33 cellular contexts compared by ENCODE assay signal in genomic region chr5:86837610-86838009, GRCh38.
"Had no signal": no experiment of that assay in that cellular context is flagged by ENCODE, and none has a peak within 500 bp of the region (broad histone marks: within the 10 kb centered on the region; RNA-seq: fewer than 3 reads in every experiment).

No MANE protein-coding gene starts in this region.

- H3K36me3 Mint-ChIP-seq: activated CD4-positive, alpha-beta memory T cell treated with anti-CD3 and anti-CD28 coated beads for 36 hours; activated naive CD4-positive, alpha-beta T cell treated with anti-CD3 and anti-CD28 coated beads, Interleukin-2, amount 10 ng/mL, durations not matched to agents 7 days and 5 days; activated naive CD8-positive, alpha-beta T cell treated with anti-CD3 and anti-CD28 coated beads, Interleukin-2, amount 10 ng/mL, durations not matched to agents 7 days and 5 days; naive thymus-derived CD8-positive, alpha-beta T cell had no signal

- H3K36me3 ChIP-seq: ascending aorta, breast epithelium, heart right ventricle, left lung, lower lobe of right lung, right atrium auricular region, thyroid gland, upper lobe of right lung, WERI-Rb-1 had no signal

- H3K9me3 Mint-ChIP-seq: activated CD4-positive, alpha-beta memory T cell treated with anti-CD3 and anti-CD28 coated beads for 36 hours; activated naive CD4-positive, alpha-beta T cell treated with anti-CD3 and anti-CD28 coated beads, Interleukin-2, amount 10 ng/mL, durations not matched to agents 7 days and 5 days; activated naive CD8-positive, alpha-beta T cell treated with anti-CD3 and anti-CD28 coated beads, Interleukin-2, amount 10 ng/mL, durations not matched to agents 7 days and 5 days; activated T-cell treated with anti-CD3 and anti-CD28 coated beads, Interleukin-2, amount 50 U/mL, for 24 hours; central memory CD8-positive, alpha-beta T cell; dendritic cell treated with granulocyte-macrophage colony-stimulating factor and Interleukin-4, amounts not matched to agents 40 ng/mL and 50 ng/mL, for 4 days; endodermal cell; neural crest cell; T-helper 1 cell treated with Interleukin-12 subunit alpha and Interleukin-12 subunit beta and Interleukin-4 antibody, amounts not matched to agents 30 μg/mL and 1 μg/mL, for 36 hours had no signal

- H3K4me3 ChIP-seq: ascending aorta, breast epithelium, heart right ventricle, left lung, lower lobe of right lung, right atrium auricular region, thyroid gland, upper lobe of right lung had no signal

- H3K27me3 ChIP-seq: ascending aorta, breast epithelium, heart right ventricle, left lung, right atrium auricular region, thyroid gland, upper lobe of right lung had no signal

- H3K27ac Mint-ChIP-seq: activated CD4-positive, alpha-beta memory T cell treated with anti-CD3 and anti-CD28 coated beads for 36 hours; activated naive CD4-positive, alpha-beta T cell treated with anti-CD3 and anti-CD28 coated beads, Interleukin-2, amount 10 ng/mL, durations not matched to agents 7 days and 5 days; activated naive CD8-positive, alpha-beta T cell treated with anti-CD3 and anti-CD28 coated beads, Interleukin-2, amount 10 ng/mL, durations not matched to agents 7 days and 5 days; activated T-cell treated with anti-CD3 and anti-CD28 coated beads, Interleukin-2, amount 50 U/mL, for 24 hours; dendritic cell treated with granulocyte-macrophage colony-stimulating factor and Interleukin-4, amounts not matched to agents 40 ng/mL and 50 ng/mL, for 4 days; endodermal cell; naive thymus-derived CD8-positive, alpha-beta T cell; T-helper 1 cell treated with Interleukin-12 subunit alpha and Interleukin-12 subunit beta and Interleukin-4 antibody, amounts not matched to agents 30 μg/mL and 1 μg/mL, for 36 hours had no signal

- H3K4me3 Mint-ChIP-seq: activated CD4-positive, alpha-beta memory T cell treated with anti-CD3 and anti-CD28 coated beads for 36 hours; activated naive CD4-positive, alpha-beta T cell treated with anti-CD3 and anti-CD28 coated beads, Interleukin-2, amount 10 ng/mL, durations not matched to agents 7 days and 5 days; activated naive CD8-positive, alpha-beta T cell treated with anti-CD3 and anti-CD28 coated beads, Interleukin-2, amount 10 ng/mL, durations not matched to agents 7 days and 5 days; activated T-cell treated with anti-CD3 and anti-CD28 coated beads, Interleukin-2, amount 50 U/mL, for 24 hours; central memory CD8-positive, alpha-beta T cell; dendritic cell treated with granulocyte-macrophage colony-stimulating factor and Interleukin-4, amounts not matched to agents 40 ng/mL and 50 ng/mL, for 4 days; endodermal cell; naive thymus-derived CD8-positive, alpha-beta T cell; neural crest cell; T-helper 1 cell treated with Interleukin-12 subunit alpha and Interleukin-12 subunit beta and Interleukin-4 antibody, amounts not matched to agents 30 μg/mL and 1 μg/mL, for 36 hours had no signal

- ATAC-seq: activated CD4-positive, CD25-positive, alpha-beta regulatory T cell treated with anti-CD3 and anti-CD28 coated beads, Interleukin-2, amount 50 U/mL, for 24 hours; esophagus mucosa; heart right ventricle; left lung; lower lobe of right lung; naive thymus-derived CD8-positive, alpha-beta T cell; stimulated activated naive CD8-positive, alpha-beta T cell treated with anti-CD3 and anti-CD28 coated beads, Interleukin-15, Interleukin-2, amounts not matched to agents 100 U/mL and 50 U/mL, for 24 hours; upper lobe of right lung had no signal

- FAIRE-seq: TTC549 had no signal

- H3K27me3 Mint-ChIP-seq: activated CD4-positive, alpha-beta memory T cell treated with anti-CD3 and anti-CD28 coated beads for 36 hours; activated naive CD8-positive, alpha-beta T cell treated with anti-CD3 and anti-CD28 coated beads, Interleukin-2, amount 10 ng/mL, durations not matched to agents 7 days and 5 days; dendritic cell treated with granulocyte-macrophage colony-stimulating factor and Interleukin-4, amounts not matched to agents 40 ng/mL and 50 ng/mL, for 4 days had no signal

- H3K4me1 ChIP-seq: ascending aorta, breast epithelium, heart right ventricle, left lung, lower lobe of right lung, right atrium auricular region, thyroid gland, upper lobe of right lung had no signal

- DNase-seq: activated CD4-positive, alpha-beta memory T cell treated with anti-CD3 and anti-CD28 coated beads for 36 hours; activated CD4-positive, alpha-beta T cell treated with anti-CD3 and anti-CD28 coated beads for 48 hours; activated CD8-positive, alpha-beta memory T cell treated with anti-CD3 and anti-CD28 coated beads, Interleukin-2, amount 50 U/mL, for 48 hours; activated gamma-delta T cell; activated naive CD4-positive, alpha-beta T cell treated with anti-CD3 and anti-CD28 coated beads, Interleukin-2, amount 10 ng/mL, durations not matched to agents 7 days and 5 days; activated naive CD8-positive, alpha-beta T cell treated with anti-CD3 and anti-CD28 coated beads, Interleukin-2, amount 10 ng/mL, durations not matched to agents 7 days and 5 days; activated T-cell treated with anti-CD3 and anti-CD28 coated beads, Interleukin-2, amount 50 U/mL, for 24 hours; endodermal cell; foreskin melanocyte; heart right ventricle; left lung; lower lobe of right lung; mesenchymal stem cell; naive thymus-derived CD8-positive, alpha-beta T cell; nucleus accumbens; stimulated activated CD4-positive, alpha-beta T cell treated with anti-CD3 and anti-CD28 coated beads, Interleukin-12 subunit alpha, Interleukin-12 subunit beta, amount 100 ng/mL, for 4 hours; stimulated activated CD4-positive, alpha-beta T cell treated with anti-CD3 and anti-CD28 coated beads, Interleukin-4, amount 100 ng/mL, for 1 hour; stimulated activated naive CD8-positive, alpha-beta T cell treated with anti-CD3 and anti-CD28 coated beads, Interleukin-15, Interleukin-2, amounts not matched to agents 100 U/mL and 50 U/mL, for 24 hours; SW 1271; T-helper 9 cell; thyroid gland; upper lobe of right lung; WERI-Rb-1 had no signal

- H3K27ac ChIP-seq: ascending aorta, breast epithelium, heart right ventricle, left lung, lower lobe of right lung, right atrium auricular region, thyroid gland, upper lobe of right lung, WERI-Rb-1 had no signal

- H3K9me3 ChIP-seq: ascending aorta, breast epithelium, heart right ventricle, left lung, lower lobe of right lung, right atrium auricular region, thyroid gland, upper lobe of right lung had no signal

- H3K4me1 Mint-ChIP-seq: activated naive CD4-positive, alpha-beta T cell treated with anti-CD3 and anti-CD28 coated beads, Interleukin-2, amount 10 ng/mL, durations not matched to agents 7 days and 5 days; activated naive CD8-positive, alpha-beta T cell treated with anti-CD3 and anti-CD28 coated beads, Interleukin-2, amount 10 ng/mL, durations not matched to agents 7 days and 5 days; central memory CD8-positive, alpha-beta T cell; endodermal cell; naive thymus-derived CD8-positive, alpha-beta T cell; neural crest cell had no signal
